ENCODE assay signal across 19 cellular contexts in the genomic region with DNA sequence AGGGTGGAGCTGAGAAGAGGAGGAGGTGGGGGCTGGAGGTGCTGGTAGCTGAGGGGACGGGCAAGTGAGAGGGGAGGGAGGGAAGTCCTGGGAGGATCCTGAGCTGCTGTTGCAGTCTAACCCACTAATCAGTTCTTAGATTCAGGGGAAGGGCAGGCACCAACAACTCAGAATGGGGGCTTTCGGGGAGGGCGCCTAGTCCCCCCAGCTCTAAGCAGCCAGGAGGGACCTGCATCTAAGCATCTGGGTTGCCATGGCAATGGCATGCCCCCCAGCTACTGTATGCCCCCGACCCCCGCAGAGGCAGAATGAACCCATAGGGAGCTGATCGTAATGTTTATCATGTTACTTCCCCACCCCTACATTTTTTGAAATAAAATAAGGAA. TPM values are rescaled to one million over a fixed set of nuclear protein-coding genes. Genes with fewer than 3 reads are reported as not detected.
DNase-seq lines count a peak whose midpoint lies in the region; ATAC-seq, FAIRE-seq and TF ChIP-seq lines count a peak whose summit lies in the region.
"Had no signal": no experiment of that assay in that cellular context is flagged by ENCODE, and none has a peak within 500 bp of the region (broad histone marks: within the 10 kb centered on the region; RNA-seq: fewer than 3 reads in every experiment).

No MANE protein-coding gene starts in this region.

- H3K4me2 ChIP-seq in H1 (ENCODE audit: insufficient read depth in 1 of 2, low read depth in 2 of 2, low read length in 2 of 2) (no peak overlapping the region), neuronal stem cell (ENCODE audit: insufficient read depth, low read length, poor library complexity, severe bottlenecking) (no peak overlapping the region)
- H3K4me2 ChIP-seq: GM23338 had no signal

- H3K27ac Mint-ChIP-seq in activated T-helper 2 cell treated with anti-CD3 and anti-CD28 coated beads, Interferon-gamma antibody, Interleukin-2, Interleukin-4, amounts not matched to agents 10 μg/mL and 5 μg/mL and 100 μg/mL, durations not matched to agents 14 hours and 24 hours and 36 hours: no peak overlapping the region
- H3K27ac Mint-ChIP-seq: CD4-positive, alpha-beta T cell; GM23338; H9 had no signal

- H3K36me3 ChIP-seq in A673 (ENCODE audit: insufficient read depth, low read length, poor library complexity, severe bottlenecking): peaks cover 52% of the 10 kb centered on the region
- H3K36me3 ChIP-seq in H1 (ENCODE audit: control insufficient read depth in 2 of 4, insufficient read depth in 4 of 4, low read length in 3 of 4): peaks cover 17 to 40% (median 25%) of the 10 kb centered on the region in 4 experiments
- H3K36me3 ChIP-seq in neuronal stem cell (replicated peaks in 1 of 2; ENCODE audit: control insufficient read depth in 2 of 2, insufficient read depth in 2 of 2, low read length in 2 of 2): peaks cover 46 to 55% of the 10 kb centered on the region in 2 donors
- H3K36me3 ChIP-seq in upper lobe of right lung: peaks cover 3% of the 10 kb centered on the region

- H2BK5ac ChIP-seq in H1 (ENCODE audit: low read depth, low read length): no peak overlapping the region
- no peak overlapping the region for H2BK5ac ChIP-seq in neuronal stem cell (ENCODE audit: low read length)

- no peak for TF ChIP-seq RAD21 in H1 (IDR thresholded peaks at IDR 0.05 in 1 of 2, conservative IDR thresholded peaks at IDR 0.05 in 1 of 2; ENCODE audit: low read depth in 2 of 2, low read length in 2 of 2)

- no peaks in the 10 kb centered on the region for H3K23me2 ChIP-seq in H1 (ENCODE audit: low read depth, low read length)

- H3K9me3 Mint-ChIP-seq in activated T-helper 2 cell treated with anti-CD3 and anti-CD28 coated beads, Interferon-gamma antibody, Interleukin-2, Interleukin-4, amounts not matched to agents 10 μg/mL and 5 μg/mL and 100 μg/mL, durations not matched to agents 14 hours and 24 hours and 36 hours: no peaks in the 10 kb centered on the region
- H3K9me3 Mint-ChIP-seq: CD4-positive, alpha-beta T cell; GM23338; H9 had no signal

- H3K9me3 ChIP-seq in A673 (ENCODE audit: low read depth, low read length, poor library complexity, severe bottlenecking) (no peaks in the 10 kb centered on the region), H1 (ENCODE audit: insufficient read depth in 2 of 2, low read depth in 1 of 2, low read length in 1 of 2) (no peaks in the 10 kb centered on the region), neuronal stem cell (replicated peaks in 1 of 2; ENCODE audit: control insufficient read depth in 2 of 2, insufficient read depth in 1 of 2, low read depth in 1 of 2, low read length in 2 of 2) (no peaks in the 10 kb centered on the region), upper lobe of right lung (no peaks in the 10 kb centered on the region)

- ATAC-seq in upper lobe of right lung: no peak
- no peak for ATAC-seq in GM18511 (IDR thresholded peaks at IDR 0.05; ENCODE audit: unreplicated experiment)
- ATAC-seq: GM12878, GM23338 had no signal

- H2AFZ ChIP-seq in H1 (ENCODE audit: low read length) (no peak overlapping the region), neuronal stem cell (ENCODE audit: low read length) (no peak overlapping the region)
- H2AFZ ChIP-seq: GM23338 had no signal

- H3K4ac ChIP-seq in H1 (replicated peaks; ENCODE audit: insufficient read length, low read depth, low read length) (no peak overlapping the region), neuronal stem cell (ENCODE audit: low read length) (no peak overlapping the region)

- H3K79me1 ChIP-seq in H1 (ENCODE audit: low read depth, low read length) (no peaks in the 10 kb centered on the region), neuronal stem cell (ENCODE audit: low read depth, low read length) (no peaks in the 10 kb centered on the region)

- BruUV-seq in A673 (replicated peaks; lab: Mats Ljungman, UMichigan): TSS peak; percentile 56

- no peak for TF ChIP-seq EP300 in H1 (IDR thresholded peaks at IDR 0.05; ENCODE audit: borderline replicate concordance in 1 of 2, low read depth in 2 of 2, low read length in 2 of 2)

- no peaks in the 10 kb centered on the region for H3K27me3 ChIP-seq in A673 (replicated peaks; ENCODE audit: insufficient read depth, low read depth, low read length, poor library complexity)
- H3K27me3 ChIP-seq in H1 (replicated peaks in 1 of 4; ENCODE audit: control insufficient read depth in 3 of 4, extremely low read depth in 1 of 4, insufficient read depth in 3 of 4, low read length in 3 of 4): peaks cover 0 to 7% (median 5%) of the 10 kb centered on the region in 4 experiments; a peak in 5 of 7 replicates
- H3K27me3 ChIP-seq in neuronal stem cell (ENCODE audit: control insufficient read depth in 3 of 3, insufficient read depth in 3 of 3, low read depth in 1 of 3, low read length in 3 of 3): peaks cover 0 to 3% (median 0%) of the 10 kb centered on the region in 3 experiments
- H3K27me3 ChIP-seq in upper lobe of right lung: no peaks in the 10 kb centered on the region

- peaks cover 29% of the 10 kb centered on the region for H3K36me3 Mint-ChIP-seq in activated T-helper 2 cell treated with anti-CD3 and anti-CD28 coated beads, Interferon-gamma antibody, Interleukin-2, Interleukin-4, amounts not matched to agents 10 μg/mL and 5 μg/mL and 100 μg/mL, durations not matched to agents 14 hours and 24 hours and 36 hours (ENCODE audit: low read depth)

- 87% methylated on average over 5 of the region's 6 CpGs; no CpG with 5 or more reads in 1 of the 2 experiments for WGBS in H1 (ENCODE audit: extremely low coverage in 1 of 2, insufficient coverage in 1 of 2, insufficient read length in 1 of 2, insufficient replicate concordance in 2 of 2, low coverage in 1 of 2, low lambda C conversion rate in 2 of 2, missing lambda C conversion rate in 1 of 2), 2 experiments
- WGBS in neuronal stem cell (ENCODE audit: extremely low coverage in 2 of 2, insufficient read length in 2 of 2, insufficient replicate concordance in 1 of 2), 2 donors: no CpG with 5 or more reads among the region's 6 CpGs

- no peak overlapping the region for H3K56ac ChIP-seq in H1 (replicated peaks; ENCODE audit: insufficient read length, low read depth, low read length)

- no peak overlapping the region for H2BK20ac ChIP-seq in H1 (ENCODE audit: low read length)

- peaks cover 2 to 9% of the 10 kb centered on the region in 2 experiments for H4K20me1 ChIP-seq in H1 (replicated peaks in 1 of 2; ENCODE audit: control insufficient read depth in 1 of 2, insufficient read depth in 2 of 2, low read length in 2 of 2)

- DNase-seq in A673 (ENCODE audit: low spot score) (no peak), RWPE1 (ENCODE audit: low spot score) (no peak), H1 (ENCODE audit: low read depth in 1 of 2, low spot score in 2 of 2) (no peak), neuronal stem cell (ENCODE audit: low spot score) (no peak), upper lobe of right lung (no peak), NOMO-1 treated with DMSO at 0.1 percent for 48 hours (lab: John Stamatoyannopoulos, UW; ENCODE audit: unreplicated experiment) (no peak)
- DNase-seq in activated T-helper 2 cell treated with anti-CD3 and anti-CD28 coated beads, Interferon-gamma antibody, Interleukin-2, Interleukin-4, amounts not matched to agents 10 μg/mL and 5 μg/mL and 100 μg/mL, durations not matched to agents 14 hours and 24 hours and 36 hours (ENCODE audit: low spot score): no peak
- DNase-seq: 8988T; ACHN; C1 segment of cervical spinal cord; CD4-positive, alpha-beta T cell; DMS79; H9; IMR-90 had no signal

- H3K27ac ChIP-seq in A673 (ENCODE audit: low read depth, low read length, poor library complexity, severe bottlenecking): peak overlapping the region; percentile 52
- H3K27ac ChIP-seq in RWPE1: peak overlapping the region; percentile 73
- H3K27ac ChIP-seq in H1 (ENCODE audit: low read depth, low read length): no peak overlapping the region
- no peak overlapping the region for H3K27ac ChIP-seq in neuronal stem cell (replicated peaks; ENCODE audit: low read length)
- H3K27ac ChIP-seq in upper lobe of right lung: no peak overlapping the region

- H3K23ac ChIP-seq in H1 (ENCODE audit: insufficient read length) (no peak overlapping the region), neuronal stem cell (ENCODE audit: low read depth, low read length, poor library complexity) (peak overlapping the region; percentile 70)

- TF ChIP-seq POLR2A in H1 (IDR thresholded peaks at IDR 0.05; ENCODE audit: control extremely low read depth in 1 of 2, low read depth in 2 of 2, low read length in 2 of 2): no peak

- H2BK120ac ChIP-seq in H1 (replicated peaks; ENCODE audit: low read depth, low read length): no peak overlapping the region
- no peak overlapping the region for H2BK120ac ChIP-seq in neuronal stem cell (ENCODE audit: low read depth, low read length)

- H4K91ac ChIP-seq in H1 (replicated peaks; ENCODE audit: insufficient read length, low read length) (no peak overlapping the region), neuronal stem cell (ENCODE audit: low read depth, low read length, poor library complexity) (no peak overlapping the region)

- H3K18ac ChIP-seq in H1 (ENCODE audit: extremely low read depth, low read length) (no peak overlapping the region), neuronal stem cell (ENCODE audit: low read length) (no peak overlapping the region)

- H3K27me3 Mint-ChIP-seq in activated T-helper 2 cell treated with anti-CD3 and anti-CD28 coated beads, Interferon-gamma antibody, Interleukin-2, Interleukin-4, amounts not matched to agents 10 μg/mL and 5 μg/mL and 100 μg/mL, durations not matched to agents 14 hours and 24 hours and 36 hours (ENCODE audit: low read depth): no peaks in the 10 kb centered on the region

- H3K4me1 ChIP-seq in A673 (ENCODE audit: insufficient read depth, low read length, poor library complexity, severe bottlenecking) (peaks cover 20% of the 10 kb centered on the region), H1 (replicated peaks in 1 of 4; ENCODE audit: control insufficient read depth in 3 of 4, insufficient read depth in 4 of 4, low read length in 3 of 4) (peaks cover 0 to 9% (median 4%) of the 10 kb centered on the region in 4 experiments; a peak in 6 of 7 replicates), neuronal stem cell (ENCODE audit: control insufficient read depth in 2 of 2, insufficient read depth in 1 of 2, low read depth in 1 of 2, low read length in 2 of 2) (peaks cover 12 to 16% of the 10 kb centered on the region in 2 donors), upper lobe of right lung (no peaks in the 10 kb centered on the region)

- intact Hi-C loops in A673 (cut with micrococcal nuclease; ENCODE audit: unreplicated experiment): no loop called here
- intact Hi-C loops in upper lobe of right lung (cut with DNase I): no loop called here
- intact Hi-C loops in activated T-helper 2 cell treated with anti-CD3 and anti-CD28 coated beads, Interferon-gamma antibody, Interleukin-2, Interleukin-4, amounts not matched to agents 10 μg/mL and 5 μg/mL and 100 μg/mL, durations not matched to agents 14 hours and 24 hours and 36 hours (cut with micrococcal nuclease): no loop called here

- CTCF ChIA-PET in A673 (lab: Charles Lee): interaction anchor here (0.6 kb wide), 1 partner anchor 215 kb away, joined by 5 read pairs; no protein-coding TSS in a partner anchor
- CTCF ChIA-PET in RWPE1 (lab: Yijun Ruan, JAX): interaction anchor here (0.7 to 1.5 kb wide), 4 partner anchors 32 to 215 kb away, joined by 3 to 8 read pairs (median 6); no protein-coding TSS in a partner anchor
- CTCF ChIA-PET in H1 (lab: Charles Lee; ENCODE audit: partially characterized antibody): interaction anchor here (0.6 to 10.9 kb wide), 7 partner anchors 8 to 241 kb away, joined by 3 to 172 read pairs (median 5); no protein-coding TSS in a partner anchor

- no peaks in the 10 kb centered on the region for H3K79me2 ChIP-seq in H1 (ENCODE audit: control insufficient read depth in 1 of 2, insufficient read depth in 2 of 2, low read length in 2 of 2)

- no peak overlapping the region for H3K14ac ChIP-seq in H1 (ENCODE audit: insufficient read length)
- no peak overlapping the region for H3K14ac ChIP-seq in neuronal stem cell (ENCODE audit: low read length)

- H3K4me3 ChIP-seq in A673 (ENCODE audit: low read depth, low read length, poor library complexity, severe bottlenecking) (no peak overlapping the region), H1 (ENCODE audit: extremely low read depth in 1 of 4, insufficient read depth in 2 of 4, low read depth in 3 of 4, low read length in 4 of 4) (no peak overlapping the region), neuronal stem cell (ENCODE audit: low read length in 2 of 2) (no peak overlapping the region), upper lobe of right lung (no peak overlapping the region)
- H3K4me3 ChIP-seq: GM12878, GM23338 had no signal

- H2AK5ac ChIP-seq in H1 (ENCODE audit: low read depth, low read length) (no peak overlapping the region), neuronal stem cell (ENCODE audit: low read depth, low read length) (no peak overlapping the region)

- FAIRE-seq in H1 (lab: Jason Lieb, UNC): no peak
- FAIRE-seq: GM12878, GM18507 had no signal

- no peak overlapping the region for H4K5ac ChIP-seq in H1 (ENCODE audit: insufficient read length, low read depth, low read length)

- TF ChIP-seq CTCF in A673 (conservative IDR thresholded peaks at IDR 0.05; ENCODE audit: low read depth, low read length): no peak
- TF ChIP-seq CTCF in RWPE1 (conservative IDR thresholded peaks at IDR 0.05; ENCODE audit: low read depth): no peak
- TF ChIP-seq CTCF in H1 (IDR thresholded peaks at IDR 0.05; ENCODE audit: control extremely low read depth in 1 of 3, insufficient read depth in 1 of 3, low read depth in 1 of 3, low read length in 3 of 3): no peak
- TF ChIP-seq CTCF in upper lobe of right lung (IDR thresholded peaks at IDR 0.05): no peak

- H3K9ac ChIP-seq in H1 (replicated peaks in 1 of 4; ENCODE audit: extremely low read depth in 1 of 4, low read depth in 3 of 4, low read length in 3 of 4): no peak overlapping the region
- no peak overlapping the region for H3K9ac ChIP-seq in neuronal stem cell (ENCODE audit: low read depth, low read length, poor library complexity)

- H2BK15ac ChIP-seq in H1 (ENCODE audit: low read length) (no peak overlapping the region), neuronal stem cell (ENCODE audit: low read length) (no peak overlapping the region)

- no peak overlapping the region for H3K4me3 Mint-ChIP-seq in activated T-helper 2 cell treated with anti-CD3 and anti-CD28 coated beads, Interferon-gamma antibody, Interleukin-2, Interleukin-4, amounts not matched to agents 10 μg/mL and 5 μg/mL and 100 μg/mL, durations not matched to agents 14 hours and 24 hours and 36 hours (ENCODE audit: low read depth)
- H3K4me3 Mint-ChIP-seq: CD4-positive, alpha-beta T cell; GM23338; H9 had no signal

- POLR2A ChIA-PET in A673 (lab: Charles Lee; ENCODE audit: low non-redundant PET): interaction anchor here (0.5 to 0.6 kb wide), 2 partner anchors 26 to 39 kb away, joined by 3 to 11 read pairs; no protein-coding TSS in a partner anchor
- POLR2A ChIA-PET in RWPE1 (lab: Yijun Ruan, JAX; ENCODE audit: low non-redundant PET): no interaction called here
- POLR2A ChIA-PET in H1 (lab: Charles Lee; ENCODE audit: partially characterized antibody): interaction anchor here (0.6 to 1.8 kb wide), 11 partner anchors 9 to 241 kb away, joined by 3 to 8 read pairs (median 3); a partner anchor contains a TSS

- H4K8ac ChIP-seq in H1 (ENCODE audit: extremely low read depth, insufficient read depth, low read length) (no peak overlapping the region), neuronal stem cell (ENCODE audit: low read depth, low read length) (no peak overlapping the region)

- no peak overlapping the region for H2BK12ac ChIP-seq in H1 (ENCODE audit: low read depth, low read length)
- H2BK12ac ChIP-seq in neuronal stem cell (ENCODE audit: low read length): no peak overlapping the region

- H3K4me1 Mint-ChIP-seq in activated T-helper 2 cell treated with anti-CD3 and anti-CD28 coated beads, Interferon-gamma antibody, Interleukin-2, Interleukin-4, amounts not matched to agents 10 μg/mL and 5 μg/mL and 100 μg/mL, durations not matched to agents 14 hours and 24 hours and 36 hours (ENCODE audit: low read depth): peaks cover 6% of the 10 kb centered on the region

RNA-seq across cellular contexts. Expression of a gene that starts 24.4 kb away (rescaled TPM):
- total RNA-seq in A673 (2021): 23.3 and 28.1 TPM in 2 replicates
- 40.2 and 43.8 TPM in 2 replicates for total RNA-seq in H1 (2021; fragmentation: NEBNext Ultra II Directional; extraction: Animal tissue kit (Norgen Biotek cat#: 25700))
- polyA plus RNA-seq in H1 (2011; rRNA removed): 76.3 and 113 TPM in 2 replicates
- 75.7 TPM for polyA plus RNA-seq in H1 (2011; cell fraction: cytosol; rRNA removed)
- 349 TPM for polyA plus RNA-seq in H1 (2011; cell fraction: nucleus; rRNA removed)
- 35.5 to 56.1 TPM (median 47.0 TPM) in 4 replicates for polyA plus RNA-seq in H1 (2012, experiment 1 of 2)
- polyA plus RNA-seq in H1 (2012, experiment 2 of 2): 45.1 TPM
- 69.5 TPM for polyA plus RNA-seq in H1 (2013, experiment 1 of 2)
- polyA plus RNA-seq in H1 (2013, experiment 2 of 2): 71.8 TPM
- 31.1 and 40.9 TPM in 2 replicates for polyA minus RNA-seq in H1 (2011; rRNA and poly(A)+ RNA removed)
- polyA minus RNA-seq in H1 (2011; cell fraction: cytosol; rRNA and poly(A)+ RNA removed): 34.5 TPM
- 39.8 TPM for polyA minus RNA-seq in H1 (2011; cell fraction: nucleus; rRNA and poly(A)+ RNA removed)
- 25.1 TPM for polyA plus RNA-seq in neuronal stem cell (2013, experiment 1 of 2)
- 25.6 TPM for polyA plus RNA-seq in neuronal stem cell (2013, experiment 2 of 2)
- total RNA-seq in upper lobe of right lung: 68.5 TPM
- 22.1 and 24.1 TPM in 2 replicates for total RNA-seq in activated T-helper 2 cell treated with anti-CD3 and anti-CD28 coated beads, Interferon-gamma antibody, Interleukin-2, Interleukin-4, amounts not matched to agents 10 μg/mL and 5 μg/mL and 100 μg/mL, durations not matched to agents 14 hours and 24 hours and 36 hours

RNA-seq across cellular contexts. Expression of a gene that starts 38.9 kb away (rescaled TPM):
- total RNA-seq in A673 (2021): 1,097 and 1,272 TPM in 2 replicates
- 499 and 526 TPM in 2 replicates for total RNA-seq in H1 (2021; fragmentation: NEBNext Ultra II Directional; extraction: Animal tissue kit (Norgen Biotek cat#: 25700))
- 635 and 701 TPM in 2 replicates for polyA plus RNA-seq in H1 (2011; rRNA removed)
- polyA plus RNA-seq in H1 (2011; cell fraction: cytosol; rRNA removed): 497 TPM
- 671 TPM for polyA plus RNA-seq in H1 (2011; cell fraction: nucleus; rRNA removed)
- 387 to 431 TPM (median 414 TPM) in 4 replicates for polyA plus RNA-seq in H1 (2012, experiment 1 of 2)
- 532 TPM for polyA plus RNA-seq in H1 (2012, experiment 2 of 2)
- 1,100 TPM for polyA plus RNA-seq in H1 (2013, experiment 1 of 2)
- polyA plus RNA-seq in H1 (2013, experiment 2 of 2): 1,238 TPM
- 977 and 989 TPM in 2 replicates for polyA minus RNA-seq in H1 (2011; rRNA and poly(A)+ RNA removed)
- 321 TPM for polyA minus RNA-seq in H1 (2011; cell fraction: cytosol; rRNA and poly(A)+ RNA removed)
- polyA minus RNA-seq in H1 (2011; cell fraction: nucleus; rRNA and poly(A)+ RNA removed): 205 TPM
- polyA plus RNA-seq in neuronal stem cell (2013, experiment 1 of 2): 515 TPM
- 508 TPM for polyA plus RNA-seq in neuronal stem cell (2013, experiment 2 of 2)
- 75.1 TPM for total RNA-seq in upper lobe of right lung
- 366 and 381 TPM in 2 replicates for total RNA-seq in activated T-helper 2 cell treated with anti-CD3 and anti-CD28 coated beads, Interferon-gamma antibody, Interleukin-2, Interleukin-4, amounts not matched to agents 10 μg/mL and 5 μg/mL and 100 μg/mL, durations not matched to agents 14 hours and 24 hours and 36 hours
- total RNA-seq: HT-29 had no signal

RNA-seq across cellular contexts. Expression of a gene that starts 50.1 kb away (rescaled TPM):
- total RNA-seq in A673 (2021) (442 and 490 TPM in 2 replicates), upper lobe of right lung (68.0 TPM)
- total RNA-seq in H1 (2021; fragmentation: NEBNext Ultra II Directional; extraction: Animal tissue kit (Norgen Biotek cat#: 25700)): 115 and 116 TPM in 2 replicates
- polyA plus RNA-seq in H1 (2011; rRNA removed): 141 and 160 TPM in 2 replicates
- 127 TPM for polyA plus RNA-seq in H1 (2011; cell fraction: cytosol; rRNA removed)
- polyA plus RNA-seq in H1 (2011; cell fraction: nucleus; rRNA removed): 141 TPM
- 83.3 to 97.8 TPM (median 90.8 TPM) in 4 replicates for polyA plus RNA-seq in H1 (2012, experiment 1 of 2)
- 40.1 TPM for polyA plus RNA-seq in H1 (2012, experiment 2 of 2)
- 153 TPM for polyA plus RNA-seq in H1 (2013, experiment 1 of 2)
- polyA plus RNA-seq in H1 (2013, experiment 2 of 2): 174 TPM
- polyA minus RNA-seq in H1 (2011; rRNA and poly(A)+ RNA removed): 251 and 278 TPM in 2 replicates
- polyA minus RNA-seq in H1 (2011; cell fraction: cytosol; rRNA and poly(A)+ RNA removed): 150 TPM
- polyA minus RNA-seq in H1 (2011; cell fraction: nucleus; rRNA and poly(A)+ RNA removed): 146 TPM
- 171 TPM for polyA plus RNA-seq in neuronal stem cell (2013, experiment 1 of 2)
- polyA plus RNA-seq in neuronal stem cell (2013, experiment 2 of 2): 174 TPM
- 114 and 116 TPM in 2 replicates for total RNA-seq in activated T-helper 2 cell treated with anti-CD3 and anti-CD28 coated beads, Interferon-gamma antibody, Interleukin-2, Interleukin-4, amounts not matched to agents 10 μg/mL and 5 μg/mL and 100 μg/mL, durations not matched to agents 14 hours and 24 hours and 36 hours

RNA-seq across cellular contexts. Expression of a gene that starts 50.4 kb away (rescaled TPM):
- total RNA-seq in A673 (2021) (21.9 and 26.9 TPM in 2 replicates), upper lobe of right lung (10.6 TPM)
- total RNA-seq in H1 (2021; fragmentation: NEBNext Ultra II Directional; extraction: Animal tissue kit (Norgen Biotek cat#: 25700)): 5.7 and 6.8 TPM in 2 replicates
- polyA plus RNA-seq in H1 (2011; rRNA removed): 7.9 and 10.8 TPM in 2 replicates
- polyA plus RNA-seq in H1 (2011; cell fraction: cytosol; rRNA removed): 7.0 TPM
- polyA plus RNA-seq in H1 (2011; cell fraction: nucleus; rRNA removed): 9.4 TPM
- 5.8 to 13.8 TPM (median 7.0 TPM) in 4 replicates for polyA plus RNA-seq in H1 (2012, experiment 1 of 2)
- 62.0 TPM for polyA plus RNA-seq in H1 (2012, experiment 2 of 2)
- polyA plus RNA-seq in H1 (2013, experiment 1 of 2): 4.5 TPM
- polyA plus RNA-seq in H1 (2013, experiment 2 of 2): 6.3 TPM
- 3.0 and 3.2 TPM in 2 replicates for polyA minus RNA-seq in H1 (2011; rRNA and poly(A)+ RNA removed)
- 6.1 TPM for polyA minus RNA-seq in H1 (2011; cell fraction: cytosol; rRNA and poly(A)+ RNA removed)
- polyA minus RNA-seq in H1 (2011; cell fraction: nucleus; rRNA and poly(A)+ RNA removed): 4.5 TPM
- 2.4 TPM for polyA plus RNA-seq in neuronal stem cell (2013, experiment 1 of 2)
- polyA plus RNA-seq in neuronal stem cell (2013, experiment 2 of 2): 3.5 TPM
- total RNA-seq in activated T-helper 2 cell treated with anti-CD3 and anti-CD28 coated beads, Interferon-gamma antibody, Interleukin-2, Interleukin-4, amounts not matched to agents 10 μg/mL and 5 μg/mL and 100 μg/mL, durations not matched to agents 14 hours and 24 hours and 36 hours: 0.09 TPM in 1 of 2 replicates, not detected in the other
- total RNA-seq: CD4-positive, alpha-beta T cell; GM12878 had no signal

Comparison
In these comparisons a context has a peak if more than half of its experiments do, and no peak if none do; other contexts are left out.
1. H3K27ac ChIP-seq: peak in A673 (single experiment) and RWPE1 (single experiment); none in H1 (single experiment), neuronal stem cell (single experiment) and upper lobe of right lung (single experiment).